ENCODE assay signal across 10 cellular contexts in genomic region chr3:160921020-160921635, GRCh38.
DNase-seq lines count a peak whose midpoint lies in the region; ATAC-seq and TF ChIP-seq lines count a peak whose summit lies in the region.
"Had no signal": no experiment of that assay in that cellular context is flagged by ENCODE, and none has a peak within 500 bp of the region (broad histone marks: within the 10 kb centered on the region; RNA-seq: fewer than 3 reads in every experiment).

No MANE protein-coding gene starts in this region.

- H3K4me3 Mint-ChIP-seq in HFFc6 (no peak overlapping the region), brain (no peak overlapping the region)
- H3K4me3 Mint-ChIP-seq: central memory CD8-positive, alpha-beta T cell; stimulated activated naive CD8-positive, alpha-beta T cell treated with anti-CD3 and anti-CD28 coated beads, Interleukin-15, Interleukin-2, amounts not matched to agents 100 ng/mL and 50 ng/mL, for 24 hours had no signal

- peak; percentile 63 for ATAC-seq in aorta (ENCODE audit: low FRiP score)

- intact Hi-C loops in aorta (cut with DNase I): no loop called here

- no peaks in the 10 kb centered on the region for H3K4me1 ChIP-seq in aorta (ENCODE audit: control insufficient read depth in 1 of 2, insufficient read depth in 2 of 2, low read length in 2 of 2)

- no peaks in the 10 kb centered on the region for H3K9me3 Mint-ChIP-seq in HFFc6
- H3K9me3 Mint-ChIP-seq in brain: peaks cover 0 to 5% (median 3%) of the 10 kb centered on the region in 5 experiments
- H3K9me3 Mint-ChIP-seq: central memory CD8-positive, alpha-beta T cell; stimulated activated naive CD8-positive, alpha-beta T cell treated with anti-CD3 and anti-CD28 coated beads, Interleukin-15, Interleukin-2, amounts not matched to agents 100 ng/mL and 50 ng/mL, for 24 hours had no signal

- WGBS in aorta, 2 donors: 14 to 20% methylated on average over 4 of the region's 4 CpGs

- H3K27ac ChIP-seq in aorta (ENCODE audit: low read depth in 1 of 2, low read length in 2 of 2): no peak overlapping the region

- H3K4me3 ChIP-seq in aorta (ENCODE audit: low read length in 2 of 2): no peak overlapping the region

- H3K27me3 ChIP-seq in aorta (ENCODE audit: control insufficient read depth in 1 of 2, insufficient read depth in 2 of 2, low read length in 1 of 2): no peaks in the 10 kb centered on the region

- H3K27ac Mint-ChIP-seq in HFFc6: no peak overlapping the region
- peak overlapping the region in 2 of 5 experiments; percentile 2 to 82 for H3K27ac Mint-ChIP-seq in brain
- H3K27ac Mint-ChIP-seq: stimulated activated naive CD8-positive, alpha-beta T cell treated with anti-CD3 and anti-CD28 coated beads, Interleukin-15, Interleukin-2, amounts not matched to agents 100 ng/mL and 50 ng/mL, for 24 hours had no signal

- TF ChIP-seq CTCF in HFFc6 (IDR thresholded peaks at IDR 0.05) (peak; percentile 89), brain (conservative IDR thresholded peaks at IDR 0.05) (peak; percentile 82 to 93)

- H3K36me3 ChIP-seq in aorta (ENCODE audit: control insufficient read depth in 1 of 2, insufficient read depth in 2 of 2, low read length in 1 of 2): no peaks in the 10 kb centered on the region

- H3K27me3 Mint-ChIP-seq in HFFc6 (ENCODE audit: insufficient read depth): peaks cover 3% of the 10 kb centered on the region
- H3K27me3 Mint-ChIP-seq in brain: no peaks in the 10 kb centered on the region
- H3K27me3 Mint-ChIP-seq: stimulated activated naive CD8-positive, alpha-beta T cell treated with anti-CD3 and anti-CD28 coated beads, Interleukin-15, Interleukin-2, amounts not matched to agents 100 ng/mL and 50 ng/mL, for 24 hours had no signal

- no peaks in the 10 kb centered on the region for H3K9me3 ChIP-seq in aorta (ENCODE audit: control insufficient read depth, low read length)

- H3K4me1 Mint-ChIP-seq in HFFc6 (ENCODE audit: low read depth) (no peaks in the 10 kb centered on the region), brain (peaks cover 35% of the 10 kb centered on the region)
- H3K4me1 Mint-ChIP-seq: central memory CD8-positive, alpha-beta T cell had no signal

- peak; percentile 45 for DNase-seq in SIG-M5 treated with dmso at 0.1 percent for 504 hours (lab: John Stamatoyannopoulos, UW; ENCODE audit: unreplicated experiment)
- no peak for DNase-seq in SIG-M5 (lab: John Stamatoyannopoulos, UW)
- DNase-seq in HFFc6: peak; percentile 54
- peak; percentile 48 for DNase-seq in NCI-H2196 treated with DMSO at 0.1 percent for 48 hours (lab: John Stamatoyannopoulos, UW; ENCODE audit: unreplicated experiment)
- peak; percentile 15 for DNase-seq in kidney glomerular epithelial cell (lab: John Stamatoyannopoulos, UW)
- no peak for DNase-seq in aorta
- no peak for DNase-seq in activated naive CD4-positive, alpha-beta T cell (lab: John Stamatoyannopoulos, UW)

- H3K36me3 Mint-ChIP-seq in HFFc6 (ENCODE audit: low read depth): no peaks in the 10 kb centered on the region
- peaks cover 3% of the 10 kb centered on the region for H3K36me3 Mint-ChIP-seq in brain

Comparison
In these comparisons a context has a peak if more than half of its experiments do, and no peak if none do; other contexts are left out.
1. DNase-seq: peak in SIG-M5 treated with dmso at 0.1 percent for 504 hours (single experiment), HFFc6 (single experiment), NCI-H2196 treated with DMSO at 0.1 percent for 48 hours (single experiment) and kidney glomerular epithelial cell (single experiment); none in SIG-M5 (single experiment), aorta (0 of 2) and activated naive CD4-positive, alpha-beta T cell (0 of 4).